2 cellular contexts compared by ENCODE assay signal in the genomic region with DNA sequence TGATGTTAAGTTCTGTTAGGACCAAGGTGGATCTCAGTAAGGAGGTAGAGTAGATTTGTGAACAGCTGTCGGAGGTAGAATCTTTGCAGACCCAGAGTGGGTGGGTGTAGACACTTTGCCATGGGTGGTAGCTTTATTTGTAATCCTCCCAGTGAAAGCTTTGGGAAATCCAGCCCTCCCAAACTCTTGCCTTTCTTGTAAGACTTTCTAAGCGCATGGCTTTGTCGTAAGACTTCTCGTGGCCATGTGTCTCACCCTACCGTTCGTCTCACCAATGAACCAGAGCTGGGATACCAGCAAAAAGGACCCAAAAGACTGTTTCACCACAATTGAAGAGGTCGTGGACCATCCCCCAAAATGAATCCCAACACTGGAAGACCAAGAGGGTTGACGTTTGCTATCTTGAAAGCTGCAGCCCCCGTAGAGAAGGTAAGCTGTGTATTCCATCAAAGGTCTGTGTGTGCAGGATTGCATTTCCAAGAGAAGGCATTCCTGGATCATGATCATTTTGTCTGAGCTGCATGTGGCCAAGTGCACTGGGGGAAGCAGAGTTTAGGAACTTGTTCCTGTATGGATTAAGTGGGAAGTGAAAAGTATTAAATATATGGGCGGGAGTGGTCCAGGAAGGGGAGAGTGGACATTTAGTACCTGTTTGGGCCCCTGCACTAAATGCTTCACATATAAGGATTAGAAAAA.
TF ChIP-seq lines count a peak whose summit lies in the region.

No MANE protein-coding gene starts in this region.

TF ChIP-seq in SK-N-SH, 30 proteins besides CTCF, POLR2A, EP300 and RAD21:
- TF ChIP-seq, protein P1, sequence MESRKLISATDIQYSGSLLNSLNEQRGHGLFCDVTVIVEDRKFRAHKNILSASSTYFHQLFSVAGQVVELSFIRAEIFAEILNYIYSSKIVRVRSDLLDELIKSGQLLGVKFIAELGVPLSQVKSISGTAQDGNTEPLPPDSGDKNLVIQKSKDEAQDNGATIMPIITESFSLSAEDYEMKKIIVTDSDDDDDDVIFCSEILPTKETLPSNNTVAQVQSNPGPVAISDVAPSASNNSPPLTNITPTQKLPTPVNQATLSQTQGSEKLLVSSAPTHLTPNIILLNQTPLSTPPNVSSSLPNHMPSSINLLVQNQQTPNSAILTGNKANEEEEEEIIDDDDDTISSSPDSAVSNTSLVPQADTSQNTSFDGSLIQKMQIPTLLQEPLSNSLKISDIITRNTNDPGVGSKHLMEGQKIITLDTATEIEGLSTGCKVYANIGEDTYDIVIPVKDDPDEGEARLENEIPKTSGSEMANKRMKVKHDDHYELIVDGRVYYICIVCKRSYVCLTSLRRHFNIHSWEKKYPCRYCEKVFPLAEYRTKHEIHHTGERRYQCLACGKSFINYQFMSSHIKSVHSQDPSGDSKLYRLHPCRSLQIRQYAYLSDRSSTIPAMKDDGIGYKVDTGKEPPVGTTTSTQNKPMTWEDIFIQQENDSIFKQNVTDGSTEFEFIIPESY (IDR thresholded peaks at IDR 0.05; ENCODE audit: borderline replicate concordance, low read depth), result no peak
- no peak for TF ChIP-seq FOSL2 (IDR thresholded peaks at IDR 0.05; ENCODE audit: borderline replicate concordance, low read depth)
- TF ChIP-seq, protein P2, sequence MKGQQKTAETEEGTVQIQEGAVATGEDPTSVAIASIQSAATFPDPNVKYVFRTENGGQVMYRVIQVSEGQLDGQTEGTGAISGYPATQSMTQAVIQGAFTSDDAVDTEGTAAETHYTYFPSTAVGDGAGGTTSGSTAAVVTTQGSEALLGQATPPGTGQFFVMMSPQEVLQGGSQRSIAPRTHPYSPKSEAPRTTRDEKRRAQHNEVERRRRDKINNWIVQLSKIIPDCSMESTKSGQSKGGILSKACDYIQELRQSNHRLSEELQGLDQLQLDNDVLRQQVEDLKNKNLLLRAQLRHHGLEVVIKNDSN (IDR thresholded peaks at IDR 0.05; ENCODE audit: borderline replicate concordance, low read depth), result no peak
- TF ChIP-seq EZH2phosphoT487 (IDR thresholded peaks at IDR 0.05; ENCODE audit: borderline replicate concordance, low read depth), result no peak
- TF ChIP-seq, protein P3, sequence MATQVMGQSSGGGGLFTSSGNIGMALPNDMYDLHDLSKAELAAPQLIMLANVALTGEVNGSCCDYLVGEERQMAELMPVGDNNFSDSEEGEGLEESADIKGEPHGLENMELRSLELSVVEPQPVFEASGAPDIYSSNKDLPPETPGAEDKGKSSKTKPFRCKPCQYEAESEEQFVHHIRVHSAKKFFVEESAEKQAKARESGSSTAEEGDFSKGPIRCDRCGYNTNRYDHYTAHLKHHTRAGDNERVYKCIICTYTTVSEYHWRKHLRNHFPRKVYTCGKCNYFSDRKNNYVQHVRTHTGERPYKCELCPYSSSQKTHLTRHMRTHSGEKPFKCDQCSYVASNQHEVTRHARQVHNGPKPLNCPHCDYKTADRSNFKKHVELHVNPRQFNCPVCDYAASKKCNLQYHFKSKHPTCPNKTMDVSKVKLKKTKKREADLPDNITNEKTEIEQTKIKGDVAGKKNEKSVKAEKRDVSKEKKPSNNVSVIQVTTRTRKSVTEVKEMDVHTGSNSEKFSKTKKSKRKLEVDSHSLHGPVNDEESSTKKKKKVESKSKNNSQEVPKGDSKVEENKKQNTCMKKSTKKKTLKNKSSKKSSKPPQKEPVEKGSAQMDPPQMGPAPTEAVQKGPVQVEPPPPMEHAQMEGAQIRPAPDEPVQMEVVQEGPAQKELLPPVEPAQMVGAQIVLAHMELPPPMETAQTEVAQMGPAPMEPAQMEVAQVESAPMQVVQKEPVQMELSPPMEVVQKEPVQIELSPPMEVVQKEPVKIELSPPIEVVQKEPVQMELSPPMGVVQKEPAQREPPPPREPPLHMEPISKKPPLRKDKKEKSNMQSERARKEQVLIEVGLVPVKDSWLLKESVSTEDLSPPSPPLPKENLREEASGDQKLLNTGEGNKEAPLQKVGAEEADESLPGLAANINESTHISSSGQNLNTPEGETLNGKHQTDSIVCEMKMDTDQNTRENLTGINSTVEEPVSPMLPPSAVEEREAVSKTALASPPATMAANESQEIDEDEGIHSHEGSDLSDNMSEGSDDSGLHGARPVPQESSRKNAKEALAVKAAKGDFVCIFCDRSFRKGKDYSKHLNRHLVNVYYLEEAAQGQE (IDR thresholded peaks at IDR 0.05; ENCODE audit: low read depth, low read length), result no peak
- TF ChIP-seq, protein P4, sequence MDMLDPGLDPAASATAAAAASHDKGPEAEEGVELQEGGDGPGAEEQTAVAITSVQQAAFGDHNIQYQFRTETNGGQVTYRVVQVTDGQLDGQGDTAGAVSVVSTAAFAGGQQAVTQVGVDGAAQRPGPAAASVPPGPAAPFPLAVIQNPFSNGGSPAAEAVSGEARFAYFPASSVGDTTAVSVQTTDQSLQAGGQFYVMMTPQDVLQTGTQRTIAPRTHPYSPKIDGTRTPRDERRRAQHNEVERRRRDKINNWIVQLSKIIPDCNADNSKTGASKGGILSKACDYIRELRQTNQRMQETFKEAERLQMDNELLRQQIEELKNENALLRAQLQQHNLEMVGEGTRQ (IDR thresholded peaks at IDR 0.05; ENCODE audit: borderline replicate concordance, low read depth, low read length), result no peak
- no peak for TF ChIP-seq GABPA (IDR thresholded peaks at IDR 0.05; ENCODE audit: low read depth)
- no peak for TF ChIP-seq ELF1 (IDR thresholded peaks at IDR 0.05)
- TF ChIP-seq FOXM1 (IDR thresholded peaks at IDR 0.05; ENCODE audit: low read depth), result no peak
- TF ChIP-seq NFIC (IDR thresholded peaks at IDR 0.05; ENCODE audit: borderline replicate concordance), result no peak
- TF ChIP-seq RXRA (IDR thresholded peaks at IDR 0.05; ENCODE audit: borderline replicate concordance, low read depth), result no peak
- TF ChIP-seq JUND (IDR thresholded peaks at IDR 0.05), result no peak

TF ChIP-seq in SK-N-SH treated with all-trans-retinoic acid at 6 μM for 48 hours, 23 proteins besides CTCF, POLR2A, EP300 and RAD21 (continued from another document):
- TF ChIP-seq, protein P5, sequence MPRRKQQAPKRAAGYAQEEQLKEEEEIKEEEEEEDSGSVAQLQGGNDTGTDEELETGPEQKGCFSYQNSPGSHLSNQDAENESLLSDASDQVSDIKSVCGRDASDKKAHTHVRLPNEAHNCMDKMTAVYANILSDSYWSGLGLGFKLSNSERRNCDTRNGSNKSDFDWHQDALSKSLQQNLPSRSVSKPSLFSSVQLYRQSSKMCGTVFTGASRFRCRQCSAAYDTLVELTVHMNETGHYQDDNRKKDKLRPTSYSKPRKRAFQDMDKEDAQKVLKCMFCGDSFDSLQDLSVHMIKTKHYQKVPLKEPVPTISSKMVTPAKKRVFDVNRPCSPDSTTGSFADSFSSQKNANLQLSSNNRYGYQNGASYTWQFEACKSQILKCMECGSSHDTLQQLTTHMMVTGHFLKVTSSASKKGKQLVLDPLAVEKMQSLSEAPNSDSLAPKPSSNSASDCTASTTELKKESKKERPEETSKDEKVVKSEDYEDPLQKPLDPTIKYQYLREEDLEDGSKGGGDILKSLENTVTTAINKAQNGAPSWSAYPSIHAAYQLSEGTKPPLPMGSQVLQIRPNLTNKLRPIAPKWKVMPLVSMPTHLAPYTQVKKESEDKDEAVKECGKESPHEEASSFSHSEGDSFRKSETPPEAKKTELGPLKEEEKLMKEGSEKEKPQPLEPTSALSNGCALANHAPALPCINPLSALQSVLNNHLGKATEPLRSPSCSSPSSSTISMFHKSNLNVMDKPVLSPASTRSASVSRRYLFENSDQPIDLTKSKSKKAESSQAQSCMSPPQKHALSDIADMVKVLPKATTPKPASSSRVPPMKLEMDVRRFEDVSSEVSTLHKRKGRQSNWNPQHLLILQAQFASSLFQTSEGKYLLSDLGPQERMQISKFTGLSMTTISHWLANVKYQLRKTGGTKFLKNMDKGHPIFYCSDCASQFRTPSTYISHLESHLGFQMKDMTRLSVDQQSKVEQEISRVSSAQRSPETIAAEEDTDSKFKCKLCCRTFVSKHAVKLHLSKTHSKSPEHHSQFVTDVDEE (CRISPR knock-in tag; IDR thresholded peaks at IDR 0.05), result no peak
- TF ChIP-seq, protein P6, sequence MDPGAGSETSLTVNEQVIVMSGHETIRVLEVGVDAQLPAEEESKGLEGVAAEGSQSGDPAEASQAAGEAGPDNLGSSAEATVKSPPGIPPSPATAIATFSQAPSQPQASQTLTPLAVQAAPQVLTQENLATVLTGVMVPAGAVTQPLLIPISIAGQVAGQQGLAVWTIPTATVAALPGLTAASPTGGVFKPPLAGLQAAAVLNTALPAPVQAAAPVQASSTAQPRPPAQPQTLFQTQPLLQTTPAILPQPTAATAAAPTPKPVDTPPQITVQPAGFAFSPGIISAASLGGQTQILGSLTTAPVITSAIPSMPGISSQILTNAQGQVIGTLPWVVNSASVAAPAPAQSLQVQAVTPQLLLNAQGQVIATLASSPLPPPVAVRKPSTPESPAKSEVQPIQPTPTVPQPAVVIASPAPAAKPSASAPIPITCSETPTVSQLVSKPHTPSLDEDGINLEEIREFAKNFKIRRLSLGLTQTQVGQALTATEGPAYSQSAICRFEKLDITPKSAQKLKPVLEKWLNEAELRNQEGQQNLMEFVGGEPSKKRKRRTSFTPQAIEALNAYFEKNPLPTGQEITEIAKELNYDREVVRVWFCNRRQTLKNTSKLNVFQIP (CRISPR knock-in tag; IDR thresholded peaks at IDR 0.05; ENCODE audit: borderline replicate concordance, low read depth), result no peak
